Comparison of ENCODE assay signal across 1 cellular context in the genomic region with DNA sequence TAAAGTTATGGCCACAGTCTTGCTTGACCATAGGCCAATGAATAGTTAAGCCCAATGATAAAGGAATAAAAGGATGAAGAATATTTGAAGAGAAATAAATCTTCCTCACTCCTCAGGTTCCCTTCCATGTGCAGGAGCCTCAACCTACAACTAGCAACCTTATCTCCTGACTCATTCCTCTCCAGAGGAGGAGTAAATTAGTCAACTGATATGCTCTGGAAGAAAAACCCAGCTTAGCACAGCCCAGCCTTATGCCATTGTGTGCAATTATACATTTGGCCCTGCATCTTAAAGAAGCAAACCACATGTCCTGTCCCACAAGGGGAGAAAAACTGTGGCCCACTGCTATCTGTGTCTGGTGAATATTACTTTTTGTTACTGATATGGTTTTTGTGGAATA.
TF ChIP-seq lines count a peak whose summit lies in the region.

No MANE protein-coding gene starts in this region.

TF ChIP-seq in SK-N-SH treated with all-trans-retinoic acid at 6 μM for 48 hours, 23 proteins besides CTCF, POLR2A, EP300 and RAD21 (continued from another document):
- TF ChIP-seq, protein P1, sequence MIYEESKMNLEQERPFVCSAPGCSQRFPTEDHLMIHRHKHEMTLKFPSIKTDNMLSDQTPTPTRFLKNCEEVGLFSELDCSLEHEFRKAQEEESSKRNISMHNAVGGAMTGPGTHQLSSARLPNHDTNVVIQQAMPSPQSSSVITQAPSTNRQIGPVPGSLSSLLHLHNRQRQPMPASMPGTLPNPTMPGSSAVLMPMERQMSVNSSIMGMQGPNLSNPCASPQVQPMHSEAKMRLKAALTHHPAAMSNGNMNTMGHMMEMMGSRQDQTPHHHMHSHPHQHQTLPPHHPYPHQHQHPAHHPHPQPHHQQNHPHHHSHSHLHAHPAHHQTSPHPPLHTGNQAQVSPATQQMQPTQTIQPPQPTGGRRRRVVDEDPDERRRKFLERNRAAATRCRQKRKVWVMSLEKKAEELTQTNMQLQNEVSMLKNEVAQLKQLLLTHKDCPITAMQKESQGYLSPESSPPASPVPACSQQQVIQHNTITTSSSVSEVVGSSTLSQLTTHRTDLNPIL (CRISPR knock-in tag; IDR thresholded peaks at IDR 0.05; ENCODE audit: low read depth) = no peak
- TF ChIP-seq, protein P2, sequence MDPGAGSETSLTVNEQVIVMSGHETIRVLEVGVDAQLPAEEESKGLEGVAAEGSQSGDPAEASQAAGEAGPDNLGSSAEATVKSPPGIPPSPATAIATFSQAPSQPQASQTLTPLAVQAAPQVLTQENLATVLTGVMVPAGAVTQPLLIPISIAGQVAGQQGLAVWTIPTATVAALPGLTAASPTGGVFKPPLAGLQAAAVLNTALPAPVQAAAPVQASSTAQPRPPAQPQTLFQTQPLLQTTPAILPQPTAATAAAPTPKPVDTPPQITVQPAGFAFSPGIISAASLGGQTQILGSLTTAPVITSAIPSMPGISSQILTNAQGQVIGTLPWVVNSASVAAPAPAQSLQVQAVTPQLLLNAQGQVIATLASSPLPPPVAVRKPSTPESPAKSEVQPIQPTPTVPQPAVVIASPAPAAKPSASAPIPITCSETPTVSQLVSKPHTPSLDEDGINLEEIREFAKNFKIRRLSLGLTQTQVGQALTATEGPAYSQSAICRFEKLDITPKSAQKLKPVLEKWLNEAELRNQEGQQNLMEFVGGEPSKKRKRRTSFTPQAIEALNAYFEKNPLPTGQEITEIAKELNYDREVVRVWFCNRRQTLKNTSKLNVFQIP (CRISPR knock-in tag; IDR thresholded peaks at IDR 0.05; ENCODE audit: borderline replicate concordance, low read depth) = no peak
- TF ChIP-seq CSDC2 (CRISPR knock-in tag; IDR thresholded peaks at IDR 0.05) = no peak
